ENCODE assay signal across 9 cellular contexts in the genomic region with DNA sequence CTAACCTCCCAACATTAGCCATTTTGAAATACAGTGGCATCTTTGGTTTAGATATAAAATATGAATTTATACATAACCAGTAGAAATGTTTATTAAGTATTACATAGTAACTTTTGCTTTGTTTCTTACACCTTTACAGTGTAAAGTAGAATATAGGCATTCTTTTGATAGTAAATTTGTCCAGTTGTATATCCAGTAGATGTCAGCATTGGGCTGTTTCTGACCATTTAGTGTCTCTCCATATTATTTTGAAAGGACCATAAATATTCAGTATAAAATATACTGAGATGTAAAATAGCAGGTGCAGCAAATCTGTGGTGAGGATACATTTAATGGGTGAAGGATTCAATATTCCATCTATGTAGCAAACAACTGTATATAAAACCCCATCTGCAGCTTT.
DNase-seq lines count a peak whose midpoint lies in the region; ATAC-seq, FAIRE-seq and TF ChIP-seq lines count a peak whose summit lies in the region.
"Had no signal": no experiment of that assay in that cellular context is flagged by ENCODE, and none has a peak within 500 bp of the region (broad histone marks: within the 10 kb centered on the region; RNA-seq: fewer than 3 reads in every experiment).

No MANE protein-coding gene starts in this region.

- H3K27me3 ChIP-seq in GM23248 (replicated peaks; ENCODE audit: insufficient read depth), result no peaks in the 10 kb centered on the region

- no peaks in the 10 kb centered on the region for H3K9me2 ChIP-seq in GM23248 (ENCODE audit: insufficient read depth)

- H3K9me3 Mint-ChIP-seq in nephron progenitor cell, result no peaks in the 10 kb centered on the region

- TF ChIP-seq CTCF in nephron progenitor cell (IDR thresholded peaks at IDR 0.05), result peak; percentile 39

- H3K79me2 ChIP-seq in GM23248 (ENCODE audit: insufficient read depth), result no peaks in the 10 kb centered on the region

- H3K36me3 Mint-ChIP-seq in nephron progenitor cell (ENCODE audit: low read depth), result no peaks in the 10 kb centered on the region
- no peaks in the 10 kb centered on the region for H3K36me3 Mint-ChIP-seq in T-helper 17 cell (ENCODE audit: low read depth)

- H3K27ac Mint-ChIP-seq in nephron progenitor cell (no peak overlapping the region), T-helper 17 cell (no peak overlapping the region)

- H3K4me3 Mint-ChIP-seq in nephron progenitor cell (no peak overlapping the region), T-helper 17 cell (no peak overlapping the region)

- no peak overlapping the region for H2AFZ ChIP-seq in GM23248

- DNase-seq in GM23248, result peak; percentile 55
- DNase-seq in NCI-H2196 (lab: John Stamatoyannopoulos, UW; ENCODE audit: unreplicated experiment), result peak; percentile 24
- DNase-seq in nephron progenitor cell, result no peak
- no peak for DNase-seq in epidermal melanocyte (ENCODE audit: insufficient read length, low spot score)
- no peak for DNase-seq in SIG-M5 (lab: John Stamatoyannopoulos, UW)
- DNase-seq in T-helper 17 cell, result no peak

- in situ Hi-C loops in GM23248 (cut with MboI), result loop anchor here (5.0 kb wide), 1 partner anchor 836 kb away; no protein-coding TSS in a partner anchor

- no peaks in the 10 kb centered on the region for H3F3A ChIP-seq in GM23248 (ENCODE audit: insufficient read depth)

- H3K27me3 Mint-ChIP-seq in nephron progenitor cell (ENCODE audit: low read depth, poor library complexity), result no peaks in the 10 kb centered on the region
- H3K27me3 Mint-ChIP-seq in T-helper 17 cell, result no peaks in the 10 kb centered on the region

- FAIRE-seq in colon (lab: Jason Lieb, UNC), result peak; percentile 65
- FAIRE-seq: TTC549 had no signal

- no peaks in the 10 kb centered on the region for H3K9me3 ChIP-seq in GM23248 (ENCODE audit: low read depth)
- no peaks in the 10 kb centered on the region for H3K9me3 ChIP-seq in T-helper 17 cell (ENCODE audit: control insufficient read depth, low read length, poor library complexity, severe bottlenecking)

- no peak overlapping the region for H3K4me3 ChIP-seq in GM23248

- no peak overlapping the region for H3K4me2 ChIP-seq in GM23248 (ENCODE audit: unreplicated experiment)

- no peak overlapping the region for H3K9ac ChIP-seq in GM23248

- H3K4me1 Mint-ChIP-seq in nephron progenitor cell (no peaks in the 10 kb centered on the region), T-helper 17 cell (no peaks in the 10 kb centered on the region)

- H3K4me1 ChIP-seq in GM23248 (ENCODE audit: insufficient read depth), result no peaks in the 10 kb centered on the region

- ATAC-seq in GM21723 (IDR thresholded peaks at IDR 0.05; ENCODE audit: unreplicated experiment) (no peak), T-helper 17 cell (no peak)

- no peak overlapping the region for H3K27ac ChIP-seq in GM23248

- H3K36me3 ChIP-seq in GM23248 (ENCODE audit: low read depth), result no peaks in the 10 kb centered on the region

- no peaks in the 10 kb centered on the region for H4K20me1 ChIP-seq in GM23248 (ENCODE audit: insufficient read depth)

Comparison
In these comparisons a context has a peak if more than half of its experiments do, and no peak if none do; other contexts are left out.
1. DNase-seq: peak in GM23248 (single experiment) and NCI-H2196 (single experiment); none in nephron progenitor cell (single experiment), epidermal melanocyte (single experiment), SIG-M5 (single experiment) and T-helper 17 cell (0 of 3).